ENCODE assay signal across 1 cellular context in the genomic region with DNA sequence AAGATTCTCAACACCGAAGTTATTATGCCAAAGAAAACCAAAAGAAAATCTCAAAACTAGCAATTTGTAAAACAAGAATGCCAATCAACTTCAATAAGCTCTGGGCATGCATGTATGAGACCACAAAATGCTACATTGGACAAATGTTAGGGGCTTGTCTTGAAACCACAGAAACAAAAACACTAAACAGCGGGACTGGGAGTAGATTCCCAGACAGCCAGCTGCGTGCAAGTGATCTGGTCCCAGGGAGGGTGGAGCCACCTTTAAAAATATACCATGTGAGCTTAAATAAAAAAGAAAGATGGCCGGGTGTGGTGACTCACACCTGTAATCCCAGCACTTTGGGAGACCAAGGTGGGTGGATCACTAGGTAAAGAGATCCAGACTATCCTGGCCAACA.
TF ChIP-seq lines count a peak whose summit lies in the region.

No MANE protein-coding gene starts in this region.

TF ChIP-seq in HepG2, 621 proteins besides CTCF, POLR2A, EP300 and RAD21 (continued from another document):
- TF ChIP-seq REXO4 (CRISPR knock-in tag; IDR thresholded peaks at IDR 0.05; ENCODE audit: borderline replicate concordance), result no peak
- TF ChIP-seq ZNF614 (CRISPR knock-in tag; IDR thresholded peaks at IDR 0.05; ENCODE audit: borderline replicate concordance), result no peak
- no peak for TF ChIP-seq ZNF205 (CRISPR knock-in tag; IDR thresholded peaks at IDR 0.05)
- no peak for TF ChIP-seq ZSCAN21 (CRISPR knock-in tag; IDR thresholded peaks at IDR 0.05; ENCODE audit: borderline replicate concordance)
- no peak for TF ChIP-seq TAF1 (CRISPR knock-in tag; IDR thresholded peaks at IDR 0.05)
- TF ChIP-seq, protein P1, sequence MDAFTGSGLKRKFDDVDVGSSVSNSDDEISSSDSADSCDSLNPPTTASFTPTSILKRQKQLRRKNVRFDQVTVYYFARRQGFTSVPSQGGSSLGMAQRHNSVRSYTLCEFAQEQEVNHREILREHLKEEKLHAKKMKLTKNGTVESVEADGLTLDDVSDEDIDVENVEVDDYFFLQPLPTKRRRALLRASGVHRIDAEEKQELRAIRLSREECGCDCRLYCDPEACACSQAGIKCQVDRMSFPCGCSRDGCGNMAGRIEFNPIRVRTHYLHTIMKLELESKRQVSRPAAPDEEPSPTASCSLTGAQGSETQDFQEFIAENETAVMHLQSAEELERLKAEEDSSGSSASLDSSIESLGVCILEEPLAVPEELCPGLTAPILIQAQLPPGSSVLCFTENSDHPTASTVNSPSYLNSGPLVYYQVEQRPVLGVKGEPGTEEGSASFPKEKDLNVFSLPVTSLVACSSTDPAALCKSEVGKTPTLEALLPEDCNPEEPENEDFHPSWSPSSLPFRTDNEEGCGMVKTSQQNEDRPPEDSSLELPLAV (CRISPR knock-in tag; conservative IDR thresholded peaks at IDR 0.05; ENCODE audit: low read depth), result no peak
- no peak for TF ChIP-seq REL (CRISPR knock-in tag; conservative IDR thresholded peaks at IDR 0.05)
- no peak for TF ChIP-seq ZNF562 (CRISPR knock-in tag; IDR thresholded peaks at IDR 0.05; ENCODE audit: borderline replicate concordance)
